Comparison of ENCODE assay signal across 1 cellular context in the genomic region with DNA sequence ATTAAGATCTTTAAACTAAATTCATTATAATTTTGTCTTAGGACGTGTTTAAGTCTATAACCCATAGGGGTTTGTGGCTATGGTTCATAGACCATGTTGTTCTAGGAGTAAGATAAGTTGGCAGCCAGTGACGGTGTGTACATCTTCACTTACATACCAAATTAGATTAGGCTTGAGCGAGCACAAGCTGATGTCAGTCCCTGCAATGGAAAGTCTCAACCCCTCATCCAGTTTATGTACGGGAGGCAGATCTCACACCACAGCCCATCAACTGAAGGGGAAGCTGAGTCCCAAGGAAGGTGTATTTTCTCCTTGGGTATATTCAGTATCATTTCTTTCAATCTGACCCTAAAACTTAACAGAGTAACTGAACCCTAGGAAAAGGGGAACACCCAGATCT.
TF ChIP-seq lines count a peak whose summit lies in the region.

No MANE protein-coding gene starts in this region.

TF ChIP-seq in K562, 482 proteins besides CTCF, POLR2A, EP300 and RAD21 (continued from another document):
- TF ChIP-seq POLR2H (tag; IDR thresholded peaks at IDR 0.05; ENCODE audit: low read depth) (0 out of 2 replicates have a peak, but pooled peaks have one; percentile 39), ZNF24 (IDR thresholded peaks at IDR 0.05) (no peak), MECOM (CRISPR knock-in tag; IDR thresholded peaks at IDR 0.05) (peak; percentile 44; the same call in 1 of the 2 replicates), CEBPG (CRISPR knock-in tag; IDR thresholded peaks at IDR 0.05) (peak; percentile 90), CEBPG (tag; conservative IDR thresholded peaks at IDR 0.05 in 1 of 2, IDR thresholded peaks at IDR 0.05 in 1 of 2) (peak in 1 of 2 experiments; percentile 88; a peak in 2 of 4 replicates), ATF7 (IDR thresholded peaks at IDR 0.05) (0 out of 2 replicates have a peak, but pooled peaks have one; percentile 32), ATF4 (CRISPR knock-in tag; IDR thresholded peaks at IDR 0.05) (peak; percentile 79), L3MBTL2 (IDR thresholded peaks at IDR 0.05) (peak; percentile 17; the same call in 1 of the 2 replicates), TRIM24 (IDR thresholded peaks at IDR 0.05) (peak in 1 of 2 experiments; percentile 23; a peak in 1 of 4 replicates), CTBP1 (IDR thresholded peaks at IDR 0.05; ENCODE audit: borderline replicate concordance) (peak; percentile 30; the same call in 1 of the 2 replicates), ZNF384 (IDR thresholded peaks at IDR 0.05; ENCODE audit: low read depth, low read length) (no peak), TSC22D4 (tag; IDR thresholded peaks at IDR 0.05) (no peak), EP400 (IDR thresholded peaks at IDR 0.05) (peak; percentile 13; the same call in 1 of the 2 replicates), SPI1 (IDR thresholded peaks at IDR 0.05; ENCODE audit: borderline replicate concordance, low read depth, low read length) (0 out of 2 replicates have a peak, but pooled peaks have one; percentile 7), ZNF717 (CRISPR knock-in tag; IDR thresholded peaks at IDR 0.05) (no peak)
- TF ChIP-seq, protein P1, sequence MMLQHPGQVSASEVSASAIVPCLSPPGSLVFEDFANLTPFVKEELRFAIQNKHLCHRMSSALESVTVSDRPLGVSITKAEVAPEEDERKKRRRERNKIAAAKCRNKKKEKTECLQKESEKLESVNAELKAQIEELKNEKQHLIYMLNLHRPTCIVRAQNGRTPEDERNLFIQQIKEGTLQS (IDR thresholded peaks at IDR 0.05): peak; percentile 57; the same call in 1 of the 2 replicates
- TF ChIP-seq, protein P1 (CRISPR knock-in tag; conservative IDR thresholded peaks at IDR 0.05): no peak
